In the genomic region with DNA sequence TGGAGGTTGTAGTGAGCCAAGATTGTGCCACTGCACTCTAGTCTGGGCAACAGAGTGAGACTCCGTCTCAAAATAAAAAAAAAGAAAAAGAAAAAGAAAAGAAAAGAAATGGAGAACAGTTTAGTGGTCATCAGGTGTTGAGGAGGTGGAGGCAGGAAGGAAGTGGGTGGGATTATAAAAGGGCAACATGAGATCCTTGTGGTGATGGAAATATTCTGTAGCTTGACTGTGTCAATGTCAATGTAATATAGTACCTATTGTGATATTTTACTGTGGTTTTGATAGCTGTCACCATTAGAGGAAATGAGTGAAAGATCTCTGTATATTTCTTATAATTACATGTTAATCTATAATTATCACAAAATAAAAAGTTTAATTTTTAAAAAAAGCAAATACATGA, we compare ENCODE assay signal across 19 cellular contexts.
"Had no signal": no experiment of that assay in that cellular context is flagged by ENCODE, and none has a peak within 500 bp of the region (broad histone marks: within the 10 kb centered on the region; RNA-seq: fewer than 3 reads in every experiment).

No MANE protein-coding gene starts in this region.

- H3K27me3 Mint-ChIP-seq: naive thymus-derived CD4-positive, alpha-beta T cell; type B pancreatic cell had no signal

- H3K4me1 Mint-ChIP-seq: stimulated activated memory B cell treated with anti-CD40 and anti-IgM and Interleukin-4, amounts not matched to agents 10 μg/mL and 1 μg/mL and 100 μg/mL, for 72 hours had no signal

- H3K36me3 Mint-ChIP-seq: stimulated activated memory B cell treated with anti-CD40 and anti-IgM and Interleukin-4, amounts not matched to agents 10 μg/mL and 1 μg/mL and 100 μg/mL, for 72 hours; type B pancreatic cell had no signal

- H3K4me3 Mint-ChIP-seq: naive thymus-derived CD4-positive, alpha-beta T cell; stimulated activated memory B cell treated with anti-CD40 and anti-IgM and Interleukin-4, amounts not matched to agents 10 μg/mL and 1 μg/mL and 100 μg/mL, for 72 hours; type B pancreatic cell had no signal

- DNase-seq: effector CD8-positive, alpha-beta T cell; gastrocnemius medialis; heart right ventricle; hypothalamus; kidney glomerular epithelial cell; mammary epithelial cell; naive thymus-derived CD4-positive, alpha-beta T cell; psoas muscle; retina; right lobe of liver; stimulated activated CD4-positive, alpha-beta T cell treated with anti-CD3 and anti-CD28 coated beads, Interleukin-4, amount 100 ng/mL, for 1 hour; stimulated activated CD8-positive, alpha-beta memory T cell treated with anti-CD3 and anti-CD28 coated beads, Interleukin-4, amount 100 ng/mL, for 48 hours; thyroid gland had no signal

- H3K9me3 Mint-ChIP-seq: stimulated activated memory B cell treated with anti-CD40 and anti-IgM and Interleukin-4, amounts not matched to agents 10 μg/mL and 1 μg/mL and 100 μg/mL, for 72 hours; type B pancreatic cell had no signal

- H3K4me3 ChIP-seq: coronary artery, gastrocnemius medialis, heart right ventricle, psoas muscle, right lobe of liver, suprapubic skin, thyroid gland had no signal

- H3K27ac Mint-ChIP-seq: stimulated activated memory B cell treated with anti-CD40 and anti-IgM and Interleukin-4, amounts not matched to agents 10 μg/mL and 1 μg/mL and 100 μg/mL, for 72 hours; type B pancreatic cell had no signal

- ATAC-seq: esophagus mucosa; gastrocnemius medialis; heart right ventricle; left lobe of liver; naive thymus-derived CD4-positive, alpha-beta T cell; psoas muscle; right lobe of liver; stimulated activated memory B cell treated with anti-CD40 and anti-IgM and Interleukin-4, amounts not matched to agents 10 μg/mL and 1 μg/mL and 100 μg/mL, for 72 hours had no signal
